Comparison of ENCODE assay signal across 1 cellular context in the genomic region with DNA sequence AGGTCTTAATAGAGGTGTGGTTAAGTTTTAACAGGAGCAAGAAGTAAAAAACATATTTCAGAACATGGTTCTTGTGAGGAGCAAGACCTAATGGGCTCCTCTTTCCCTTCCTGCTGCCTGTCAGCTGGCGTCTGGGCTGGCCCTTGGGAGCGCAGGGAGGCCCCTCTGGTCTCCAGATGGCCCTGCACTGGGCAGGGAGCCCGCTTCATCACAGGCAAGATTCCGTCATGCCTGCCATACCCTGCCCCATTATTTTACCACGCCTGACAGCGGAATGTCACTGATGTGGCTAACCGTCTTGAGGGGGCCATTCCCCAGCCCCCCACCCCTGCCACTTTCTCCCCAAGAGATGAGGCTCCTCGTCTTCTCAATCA.
TF ChIP-seq lines count a peak whose summit lies in the region.

No MANE protein-coding gene starts in this region.

TF ChIP-seq in HEK293T, 16 proteins besides CTCF, POLR2A, EP300 and RAD21 (continued from another document):
- TF ChIP-seq, protein P1, sequence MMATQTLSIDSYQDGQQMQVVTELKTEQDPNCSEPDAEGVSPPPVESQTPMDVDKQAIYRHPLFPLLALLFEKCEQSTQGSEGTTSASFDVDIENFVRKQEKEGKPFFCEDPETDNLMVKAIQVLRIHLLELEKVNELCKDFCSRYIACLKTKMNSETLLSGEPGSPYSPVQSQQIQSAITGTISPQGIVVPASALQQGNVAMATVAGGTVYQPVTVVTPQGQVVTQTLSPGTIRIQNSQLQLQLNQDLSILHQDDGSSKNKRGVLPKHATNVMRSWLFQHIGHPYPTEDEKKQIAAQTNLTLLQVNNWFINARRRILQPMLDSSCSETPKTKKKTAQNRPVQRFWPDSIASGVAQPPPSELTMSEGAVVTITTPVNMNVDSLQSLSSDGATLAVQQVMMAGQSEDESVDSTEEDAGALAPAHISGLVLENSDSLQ (IDR thresholded peaks at IDR 0.05) = no peak
- TF ChIP-seq LEF1 (IDR thresholded peaks at IDR 0.05; ENCODE audit: borderline replicate concordance) (no peak), FOXA1 (IDR thresholded peaks at IDR 0.05) (no peak), ELF4 (IDR thresholded peaks at IDR 0.05) (no peak), ZNF384 (IDR thresholded peaks at IDR 0.05) (no peak), L3MBTL2 (conservative IDR thresholded peaks at IDR 0.05) (no peak), SUZ12 (IDR thresholded peaks at IDR 0.05) (no peak), HDGF (IDR thresholded peaks at IDR 0.05; ENCODE audit: borderline replicate concordance) (no peak)
